8 cellular contexts compared by ENCODE assay signal in genomic region chr3:194205675-194206133, GRCh38.
DNase-seq lines count a peak whose midpoint lies in the region; ATAC-seq and TF ChIP-seq lines count a peak whose summit lies in the region.

No MANE protein-coding gene starts in this region.

- in situ Hi-C loops in HAP-1 (cut with MboI; ENCODE audit: low sequenced_read_pairs), result no loop called here

- no peaks in the 10 kb centered on the region for H3K36me3 Mint-ChIP-seq in neural crest cell (ENCODE audit: low read depth)

- DNase-seq in HAP-1 (ENCODE audit: low spot score in 2 of 2) (peak; percentile 71 to 77), NCI-H2081 treated with DMSO at 0.1 percent for 48 hours (lab: John Stamatoyannopoulos, UW) (peak; percentile 90), neural crest cell (ENCODE audit: low read depth, low spot score) (peak; percentile 36), stomach (no peak), esophagus muscularis mucosa (ENCODE audit: extremely low spot score) (no peak)
- DNase-seq in activated T-cell treated with anti-CD3 and anti-CD28 coated beads, Interleukin-2, amount 50 U/mL, for 1 hour, result peak; percentile 34

- H3K4me1 ChIP-seq in HAP-1, result peaks cover 23% of the 10 kb centered on the region
- peaks cover 0 to 28% (median 15%) of the 10 kb centered on the region in 4 donors for H3K4me1 ChIP-seq in stomach
- H3K4me1 ChIP-seq in esophagus muscularis mucosa, result peaks cover 0 to 33% (median 25%) of the 10 kb centered on the region in 4 donors

- peaks cover 43% of the 10 kb centered on the region for H3K27me3 Mint-ChIP-seq in neural crest cell (ENCODE audit: low read depth)

- H3K4me3 Mint-ChIP-seq in neural crest cell, result peak overlapping the region; percentile 33

- no peaks in the 10 kb centered on the region for H3K36me3 ChIP-seq in HAP-1 (replicated peaks)
- no peaks in the 10 kb centered on the region for H3K36me3 ChIP-seq in stomach
- no peaks in the 10 kb centered on the region for H3K36me3 ChIP-seq in esophagus muscularis mucosa

- H3K9me3 ChIP-seq in HAP-1 (no peaks in the 10 kb centered on the region), stomach (no peaks in the 10 kb centered on the region), esophagus muscularis mucosa (no peaks in the 10 kb centered on the region)

- H3K27me3 ChIP-seq in HAP-1 (ENCODE audit: low read depth), result no peaks in the 10 kb centered on the region
- H3K27me3 ChIP-seq in stomach, result peaks cover 0 to 20% (median 9%) of the 10 kb centered on the region in 3 donors
- H3K27me3 ChIP-seq in esophagus muscularis mucosa, result peaks cover 0 to 21% (median 9%) of the 10 kb centered on the region in 4 donors

- peaks cover 53% of the 10 kb centered on the region for H3K4me1 Mint-ChIP-seq in neural crest cell

- TF ChIP-seq CTCF in neural crest cell (conservative IDR thresholded peaks at IDR 0.05) (no peak), stomach (IDR thresholded peaks at IDR 0.05) (no peak), esophagus muscularis mucosa (IDR thresholded peaks at IDR 0.05) (no peak)

- H3K9me3 Mint-ChIP-seq in neural crest cell, result no peaks in the 10 kb centered on the region

- H3K27ac ChIP-seq in stomach, result peak overlapping the region in 1 of 5 donors; percentile 28
- H3K27ac ChIP-seq in esophagus muscularis mucosa (replicated peaks in 1 of 4), result no peak overlapping the region

- TF ChIP-seq EP300 in stomach (IDR thresholded peaks at IDR 0.05), result no peak
- no peak for TF ChIP-seq EP300 in esophagus muscularis mucosa (IDR thresholded peaks at IDR 0.05)

- TF ChIP-seq POLR2A in stomach (IDR thresholded peaks at IDR 0.05), result no peak
- TF ChIP-seq POLR2A in esophagus muscularis mucosa (IDR thresholded peaks at IDR 0.05; ENCODE audit: low read depth), result no peak

- intact Hi-C loops in stomach (cut with DNase I; ENCODE audit: low total_unique reads) (no loop called here), esophagus muscularis mucosa (cut with DNase I) (loop anchor here (5.0 to 10.0 kb wide), 3 partner anchors 57 to 112 kb away; no protein-coding TSS in a partner anchor)

- H3K4me3 ChIP-seq in HAP-1 (peak overlapping the region; percentile 23), stomach (no peak overlapping the region), esophagus muscularis mucosa (no peak overlapping the region)

- peak overlapping the region; percentile 1 for H3K27ac Mint-ChIP-seq in neural crest cell (ENCODE audit: unreplicated experiment)

- 54 to 73% (median 67%) methylated on average over 7 to 8 of the region's 8 CpGs for WGBS in stomach, 5 donors
- WGBS in esophagus muscularis mucosa, result 92% methylated on average over 6 of the region's 8 CpGs

- ATAC-seq in GM21529 (IDR thresholded peaks at IDR 0.05; ENCODE audit: unreplicated experiment) (no peak), GM18519 (IDR thresholded peaks at IDR 0.05; ENCODE audit: low FRiP score, unreplicated experiment) (no peak)

Comparison
In these comparisons a context has a peak if more than half of its experiments do, and no peak if none do; other contexts are left out.
1. DNase-seq: peak in HAP-1 (2 of 2), NCI-H2081 treated with DMSO at 0.1 percent for 48 hours (single experiment), activated T-cell treated with anti-CD3 and anti-CD28 coated beads, Interleukin-2, amount 50 U/mL, for 1 hour (single experiment) and neural crest cell (single experiment); none in stomach (single experiment) and esophagus muscularis mucosa (single experiment).